12 cellular contexts compared by ENCODE assay signal in genomic region chr7:151460474-151460855, GRCh38. TPM values are rescaled to one million over a fixed set of nuclear protein-coding genes. Genes with fewer than 3 reads are reported as not detected.
DNase-seq lines count a peak whose midpoint lies in the region; ATAC-seq and TF ChIP-seq lines count a peak whose summit lies in the region.
"Had no signal": no experiment of that assay in that cellular context is flagged by ENCODE, and none has a peak within 500 bp of the region (broad histone marks: within the 10 kb centered on the region; RNA-seq: fewer than 3 reads in every experiment).

No MANE protein-coding gene starts in this region.

- no peak for TF ChIP-seq CTCF in AG04449 (IDR thresholded peaks at IDR 0.05; ENCODE audit: insufficient read depth, low read length, missing control alignments)
- no peak for TF ChIP-seq CTCF in ovary (IDR thresholded peaks at IDR 0.05)

- intact Hi-C loops in cardiac septum (cut with DNase I) (loop anchor here (1.0 to 5.0 kb wide), 3 partner anchors 57 to 297 kb away; partner anchors contain the start of gene RHEB), ovary (cut with DNase I) (no loop called here)

- TF ChIP-seq EP300 in ovary (IDR thresholded peaks at IDR 0.05) = no peak

- 18 to 29% (median 25%) methylated on average over 10 of the region's 10 CpGs for WGBS in ovary, 3 donors

- H3K27ac ChIP-seq in ovary = peak overlapping the region; percentile 59 to 80

- POLR2A ChIA-PET in AG04449 (lab: Yijun Ruan, JAX) = interaction anchor here (1.0 to 1.5 kb wide), 3 partner anchors 12 to 94 kb away, joined by 3 to 4 read pairs (median 3); no protein-coding TSS in a partner anchor

- ATAC-seq in GM18505 (IDR thresholded peaks at IDR 0.05; ENCODE audit: unreplicated experiment) (no peak), GM21447 (IDR thresholded peaks at IDR 0.05; ENCODE audit: unreplicated experiment) (no peak)
- ATAC-seq: natural killer cell had no signal

- peaks cover 27% of the 10 kb centered on the region for H3K4me1 ChIP-seq in adipocyte (ENCODE audit: control insufficient read depth, insufficient read depth, low read length)
- peaks cover 13% of the 10 kb centered on the region for H3K4me1 ChIP-seq in ovary (ENCODE audit: insufficient read depth)

- H3K36me3 ChIP-seq in adipocyte (ENCODE audit: control insufficient read depth, insufficient read depth, low read length, severe bottlenecking) (peaks cover 22% of the 10 kb centered on the region), ovary (no peaks in the 10 kb centered on the region)

- no peak for DNase-seq in AG04449 (ENCODE audit: low read depth, low spot score)
- peak; percentile 10 for DNase-seq in adipocyte (ENCODE audit: low read depth)
- peak; percentile 74 for DNase-seq in cardiac septum (ENCODE audit: low spot score)
- DNase-seq in ovary = peak in 3 of 5 donors; percentile 37 to 63 (median 58)
- DNase-seq in DMS114 treated with DMSO at 0.1 percent for 48 hours (lab: John Stamatoyannopoulos, UW; ENCODE audit: unreplicated experiment) = no peak
- DNase-seq in NCI-H1436 (lab: John Stamatoyannopoulos, UW) = no peak
- DNase-seq: AML-193; effector CD4-positive, alpha-beta T cell; natural killer cell; SHP77 treated with DMSO at 0.1 percent for 48 hours had no signal

- H3K4me3 ChIP-seq in AG04449 (ENCODE audit: low read depth, low read length) (peak overlapping the region; percentile 44), adipocyte (ENCODE audit: low read length) (peak overlapping the region; percentile 69), ovary (peak overlapping the region; percentile 17)

- CTCF ChIA-PET in AG04449 (lab: Yijun Ruan, JAX) = interaction anchor here (0.9 to 6.0 kb wide), 11 partner anchors 10 to 322 kb away, joined by 3 to 78 read pairs (median 3); no protein-coding TSS in a partner anchor

- H3K9me3 ChIP-seq in adipocyte (ENCODE audit: control insufficient read depth, low read length) (peaks cover 10% of the 10 kb centered on the region), ovary (no peaks in the 10 kb centered on the region)

- no peaks in the 10 kb centered on the region for H3K27me3 ChIP-seq in adipocyte (replicated peaks; ENCODE audit: control insufficient read depth, insufficient read depth, low read length)
- no peaks in the 10 kb centered on the region for H3K27me3 ChIP-seq in ovary

- H3K9ac ChIP-seq in adipocyte (ENCODE audit: low read length) = peak overlapping the region; percentile 79

- TF ChIP-seq POLR2A in ovary (IDR thresholded peaks at IDR 0.05) = peak; percentile 1
- TF ChIP-seq POLR2A in GM18505 (IDR thresholded peaks at IDR 0.05; ENCODE audit: borderline replicate concordance, extremely low read depth, insufficient read depth, insufficient read length) = no peak

RNA-seq across cellular contexts. Expression of gene CRYGN, which starts 20.5 kb away (rescaled TPM):
- total RNA-seq in cardiac septum (not detected), ovary (1 to 10 TPM in 2 of 7 donors, under 1 TPM in 3, not detected in 2; 0.43 to 2.3 (median 0.95) TPM)
- under 1 TPM; 0.24 to 0.53 TPM for polyA plus RNA-seq in ovary
- total RNA-seq: natural killer cell had no signal

RNA-seq across cellular contexts. Expression of gene WDR86, which starts 50.6 kb away (rescaled TPM):
- total RNA-seq in cardiac septum (not detected), ovary (10 to 100 TPM in 5 of 7 donors, 1 to 10 TPM in 2; 1.2 to 43.4 (median 19.4) TPM)
- 1 to 10 TPM in 1 of 2 donors, under 1 TPM in 1; 0.77 to 3.1 TPM for polyA plus RNA-seq in ovary

RNA-seq across cellular contexts. Expression of gene RHEB, which starts 59.2 kb away (rescaled TPM):
- total RNA-seq in cardiac septum = 113 TPM
- total RNA-seq in ovary = 100 to 1,000 TPM in 1 of 7 donors, 10 to 100 TPM in 6; 85.1 to 106 (median 91.8) TPM
- 100 to 1,000 TPM in 1 of 2 donors, 10 to 100 TPM in 1; 77.6 to 167 TPM for polyA plus RNA-seq in ovary

Comparison
In these comparisons a context has a peak if more than half of its experiments do, and no peak if none do; other contexts are left out.
1. DNase-seq: peak in adipocyte (single experiment), cardiac septum (single experiment) and ovary (3 of 5); none in AG04449 (single experiment), DMS114 treated with DMSO at 0.1 percent for 48 hours (single experiment) and NCI-H1436 (single experiment).
2. H3K4me3 ChIP-seq: peak in every context shown above with its lines; median percentile 69 in adipocyte; 44 in AG04449; 17 in ovary.